9 cellular contexts compared by ENCODE assay signal in genomic region chr4:164937576-164938270, GRCh38. TPM values are rescaled to one million over a fixed set of nuclear protein-coding genes. Genes with fewer than 3 reads are reported as not detected.
DNase-seq lines count a peak whose midpoint lies in the region; ATAC-seq and TF ChIP-seq lines count a peak whose summit lies in the region.
"Had no signal": no experiment of that assay in that cellular context is flagged by ENCODE, and none has a peak within 500 bp of the region (broad histone marks: within the 10 kb centered on the region; RNA-seq: fewer than 3 reads in every experiment).

No MANE protein-coding gene starts in this region.

- peaks cover 9 to 49% of the 10 kb centered on the region in 2 donors for H3K27me3 Mint-ChIP-seq in CD8-positive, alpha-beta memory T cell
- H3K27me3 Mint-ChIP-seq in T-helper 2 cell treated with Interferon-gamma antibody and Interleukin-4, amounts not matched to agents 5 μg/mL and 100 μg/mL, for 36 hours (ENCODE audit: low read depth) = peaks cover 4% of the 10 kb centered on the region

- H3K36me3 Mint-ChIP-seq in CD8-positive, alpha-beta memory T cell = no peaks in the 10 kb centered on the region
- H3K36me3 Mint-ChIP-seq in T-helper 2 cell treated with Interferon-gamma antibody and Interleukin-4, amounts not matched to agents 5 μg/mL and 100 μg/mL, for 36 hours (ENCODE audit: low read depth) = no peaks in the 10 kb centered on the region

- H3K4me2 ChIP-seq in KMS-11 = peak overlapping the region; percentile 22; the same call in 1 of the 2 replicates

- no peaks in the 10 kb centered on the region for H3K9me3 ChIP-seq in CD8-positive, alpha-beta memory T cell (ENCODE audit: low read length)

- POLR2A ChIA-PET in GM10248 (lab: Yijun Ruan, JAX) = no interaction called here
- POLR2A ChIA-PET in CD8-positive, alpha-beta memory T cell (lab: Charles Lee) = no interaction called here

- no peaks in the 10 kb centered on the region for H3K4me1 Mint-ChIP-seq in CD8-positive, alpha-beta memory T cell
- no peaks in the 10 kb centered on the region for H3K4me1 Mint-ChIP-seq in T-helper 2 cell treated with Interferon-gamma antibody and Interleukin-4, amounts not matched to agents 5 μg/mL and 100 μg/mL, for 36 hours (ENCODE audit: low read depth)

- H3K9me3 Mint-ChIP-seq in CD8-positive, alpha-beta memory T cell = peaks cover 0 to 5% (median 0%) of the 10 kb centered on the region in 5 donors
- H3K9me3 Mint-ChIP-seq in T-helper 2 cell treated with Interferon-gamma antibody and Interleukin-4, amounts not matched to agents 5 μg/mL and 100 μg/mL, for 36 hours = no peaks in the 10 kb centered on the region

- H3K4me3 Mint-ChIP-seq in CD8-positive, alpha-beta memory T cell = no peak overlapping the region
- no peak overlapping the region for H3K4me3 Mint-ChIP-seq in T-helper 2 cell treated with Interferon-gamma antibody and Interleukin-4, amounts not matched to agents 5 μg/mL and 100 μg/mL, for 36 hours

- H3K4me1 ChIP-seq in KMS-11 (ENCODE audit: low read depth, poor library complexity, severe bottlenecking) = peaks cover 13% of the 10 kb centered on the region
- no peaks in the 10 kb centered on the region for H3K4me1 ChIP-seq in CD8-positive, alpha-beta memory T cell (ENCODE audit: insufficient read depth, low read length)

- H3K27ac ChIP-seq in KMS-11 = no peak overlapping the region
- no peak overlapping the region for H3K27ac ChIP-seq in CD8-positive, alpha-beta memory T cell (ENCODE audit: low read depth, low read length)

- H3K27ac Mint-ChIP-seq in CD8-positive, alpha-beta memory T cell = no peak overlapping the region
- no peak overlapping the region for H3K27ac Mint-ChIP-seq in T-helper 2 cell treated with Interferon-gamma antibody and Interleukin-4, amounts not matched to agents 5 μg/mL and 100 μg/mL, for 36 hours

- H3K4me3 ChIP-seq in KMS-11 (IDR thresholded peaks at IDR 0.05; ENCODE audit: insufficient read depth, low read depth, low read length) (no peak overlapping the region), foreskin fibroblast (ENCODE audit: low read depth in 1 of 2, low read length in 2 of 2) (no peak overlapping the region)
- no peak overlapping the region for H3K4me3 ChIP-seq in CD8-positive, alpha-beta memory T cell (ENCODE audit: low read length)

- H4K20me1 ChIP-seq in KMS-11 (ENCODE audit: insufficient read depth) = no peaks in the 10 kb centered on the region

- peak; percentile 48 for TF ChIP-seq CTCF in GM10248 (IDR thresholded peaks at IDR 0.05; ENCODE audit: control extremely low read depth, extremely low read depth, low read depth, missing control alignments)
- peak; percentile 53; the same call in 1 of the 2 replicates for TF ChIP-seq CTCF in KMS-11 (conservative IDR thresholded peaks at IDR 0.05; ENCODE audit: low read depth, low read length)
- no peak for TF ChIP-seq CTCF in foreskin fibroblast (IDR thresholded peaks at IDR 0.05; ENCODE audit: low read depth, low read length)

- no peaks in the 10 kb centered on the region for H3K36me3 ChIP-seq in KMS-11 (ENCODE audit: insufficient read depth)
- no peaks in the 10 kb centered on the region for H3K36me3 ChIP-seq in CD8-positive, alpha-beta memory T cell (ENCODE audit: insufficient read depth, low read length)

- CTCF ChIA-PET in GM10248 (lab: Yijun Ruan, JAX) = interaction anchor here (0.6 to 8.4 kb wide), 18 partner anchors 7 to 1389 kb away, joined by 3 to 98 read pairs (median 5); partner anchors contain the start of gene TMEM192
- CTCF ChIA-PET in CD8-positive, alpha-beta memory T cell (lab: Charles Lee) = no interaction called here

- no peak overlapping the region for H3K9ac ChIP-seq in KMS-11

- H3K79me2 ChIP-seq in KMS-11 (ENCODE audit: insufficient read depth, low read depth) = no peaks in the 10 kb centered on the region

- H3K27me3 ChIP-seq in KMS-11 (ENCODE audit: insufficient read depth, low read depth) = no peaks in the 10 kb centered on the region
- H3K27me3 ChIP-seq in CD8-positive, alpha-beta memory T cell (ENCODE audit: insufficient read depth, low read length, poor library complexity, severe bottlenecking) = no peaks in the 10 kb centered on the region

- peak; percentile 53 for ATAC-seq in GM21528 (IDR thresholded peaks at IDR 0.05; ENCODE audit: low FRiP score, unreplicated experiment)

- H2AFZ ChIP-seq in KMS-11 (ENCODE audit: low read depth) = no peak overlapping the region

- peak; percentile 32 for DNase-seq in GM10248 (ENCODE audit: extremely low spot score)
- DNase-seq in foreskin fibroblast = peak; percentile 22 to 63
- DNase-seq in NCI-H2227 (lab: John Stamatoyannopoulos, UW; ENCODE audit: unreplicated experiment) = no peak
- no peak for DNase-seq in CD8-positive, alpha-beta memory T cell
- DNase-seq in SIG-M5 treated with dmso at 0.1 percent for 504 hours (lab: John Stamatoyannopoulos, UW; ENCODE audit: unreplicated experiment) = no peak
- DNase-seq in T-helper 2 cell treated with Interferon-gamma antibody and Interleukin-4, amounts not matched to agents 5 μg/mL and 100 μg/mL, for 36 hours (ENCODE audit: low spot score) = no peak

RNA-seq across cellular contexts. Expression of gene TRIM61, which starts 39.7 kb away (rescaled TPM):
- total RNA-seq in CD8-positive, alpha-beta memory T cell = 1 to 10 TPM; 2.7 to 3.3 TPM
- polyA plus RNA-seq in CD8-positive, alpha-beta memory T cell = 1.3 TPM
- total RNA-seq: dermis microvascular lymphatic vessel endothelial cell had no signal

Comparison
In these comparisons a context has a peak if more than half of its experiments do, and no peak if none do; other contexts are left out.
1. DNase-seq: peak in GM10248 (single experiment) and foreskin fibroblast (2 of 2); none in NCI-H2227 (single experiment), CD8-positive, alpha-beta memory T cell (0 of 5), SIG-M5 treated with dmso at 0.1 percent for 504 hours (single experiment) and T-helper 2 cell treated with Interferon-gamma antibody and Interleukin-4, amounts not matched to agents 5 μg/mL and 100 μg/mL, for 36 hours (single experiment).